In the genomic region with DNA sequence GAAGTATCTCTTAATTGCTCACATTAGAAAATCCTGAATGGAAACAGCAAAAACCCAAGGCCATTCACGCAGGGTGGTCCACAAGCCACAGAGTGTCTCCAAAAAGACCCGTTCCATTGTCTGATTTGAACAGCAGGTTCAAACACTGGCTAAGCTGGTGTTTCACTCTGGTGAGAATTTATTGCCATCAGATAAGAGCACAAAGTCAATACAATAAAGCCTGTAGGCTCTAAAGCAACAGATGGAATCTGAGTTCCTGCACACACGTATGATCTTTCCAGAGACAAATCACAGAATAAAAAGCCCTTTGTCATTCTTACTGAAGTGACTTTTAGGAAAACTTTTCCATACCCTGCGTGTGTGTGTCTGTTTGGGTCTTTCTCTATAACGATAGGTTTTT, we compare ENCODE assay signal across 17 cellular contexts. TPM values are rescaled to one million over a fixed set of nuclear protein-coding genes. Genes with fewer than 3 reads are reported as not detected.
DNase-seq lines count a peak whose midpoint lies in the region; TF ChIP-seq lines count a peak whose summit lies in the region.
"Had no signal": no experiment of that assay in that cellular context is flagged by ENCODE, and none has a peak within 500 bp of the region (broad histone marks: within the 10 kb centered on the region; RNA-seq: fewer than 3 reads in every experiment).

No MANE protein-coding gene starts in this region.

- CTCF ChIA-PET in HEK293 (lab: Yijun Ruan, JAX): no interaction called here

- H3K36me3 ChIP-seq in HEK293 (ENCODE audit: control insufficient read depth in 2 of 2, insufficient read depth in 1 of 2, low read length in 2 of 2) (no peaks in the 10 kb centered on the region), hepatocyte (replicated peaks; ENCODE audit: insufficient read depth, low read depth) (no peaks in the 10 kb centered on the region)

- H3K9me3 ChIP-seq in HEK293 (ENCODE audit: control insufficient read depth, insufficient read depth, low read depth, low read length): no peaks in the 10 kb centered on the region
- no peaks in the 10 kb centered on the region for H3K9me3 ChIP-seq in hepatocyte (ENCODE audit: low read depth)

- 43% methylated on average over 5 of the region's 5 CpGs for WGBS in hepatocyte (ENCODE audit: low lambda C conversion rate, missing lambda C conversion rate)

- TF ChIP-seq CTCF in HEK293 (tag by site-specific recombination; IDR thresholded peaks at IDR 0.05) (no peak), hepatocyte (IDR thresholded peaks at IDR 0.05; ENCODE audit: poor library complexity) (no peak)

- no peak overlapping the region for H2AFZ ChIP-seq in hepatocyte

- POLR2A ChIA-PET in HEK293 (lab: Yijun Ruan, JAX): interaction anchor here (0.6 kb wide), 1 partner anchor 372 kb away, joined by 3 read pairs; no protein-coding TSS in a partner anchor

- H3K4me1 ChIP-seq in HEK293 (ENCODE audit: control insufficient read depth, insufficient read depth, low read length) (peaks cover 17% of the 10 kb centered on the region), hepatocyte (ENCODE audit: insufficient read depth) (peaks cover 31% of the 10 kb centered on the region)

- DNase-seq in LoVo (ENCODE audit: low spot score) (peak; percentile 42), hepatocyte (ENCODE audit: low spot score) (peak; percentile 43), retina (peak; percentile 61), DMS 273 (lab: John Stamatoyannopoulos, UW; ENCODE audit: unreplicated experiment) (no peak)
- no peak for DNase-seq in activated effector memory CD4-positive, alpha-beta T cell treated with anti-CD3 and anti-CD28 coated beads, Interleukin-2, amount 50 U/mL, for 16 hours
- no peak for DNase-seq in activated CD8-positive, alpha-beta memory T cell treated with anti-CD3 and anti-CD28 coated beads for 24 hours
- DNase-seq: COR-L47, DMS53, MV-4-11, NCI-H1930, NCI-H510A, NCI-H774 had no signal

- H4K20me1 ChIP-seq in hepatocyte (ENCODE audit: insufficient read depth, poor library complexity, severe bottlenecking): no peaks in the 10 kb centered on the region

- H3K4me3 ChIP-seq in HEK293 (ENCODE audit: low read depth, low read length) (no peak overlapping the region), hepatocyte (no peak overlapping the region)

- H3K27ac ChIP-seq in HEK293 (ENCODE audit: extremely low read depth, low read depth, low read length): peak overlapping the region; percentile 1; the same call in 1 of the 2 replicates
- H3K27ac ChIP-seq in hepatocyte: no peak overlapping the region

- peak overlapping the region; percentile 32 for H3K4me2 ChIP-seq in hepatocyte

- H3K9me2 ChIP-seq in hepatocyte (replicated peaks; ENCODE audit: insufficient read depth): no peaks in the 10 kb centered on the region

- H3K79me2 ChIP-seq in hepatocyte: no peaks in the 10 kb centered on the region

- H3K27me3 ChIP-seq in hepatocyte: peaks cover 56% of the 10 kb centered on the region

TF ChIP-seq in HEK293, 187 proteins besides CTCF, POLR2A, EP300 and RAD21 (continues in another document):
- TF ChIP-seq, protein P1, sequence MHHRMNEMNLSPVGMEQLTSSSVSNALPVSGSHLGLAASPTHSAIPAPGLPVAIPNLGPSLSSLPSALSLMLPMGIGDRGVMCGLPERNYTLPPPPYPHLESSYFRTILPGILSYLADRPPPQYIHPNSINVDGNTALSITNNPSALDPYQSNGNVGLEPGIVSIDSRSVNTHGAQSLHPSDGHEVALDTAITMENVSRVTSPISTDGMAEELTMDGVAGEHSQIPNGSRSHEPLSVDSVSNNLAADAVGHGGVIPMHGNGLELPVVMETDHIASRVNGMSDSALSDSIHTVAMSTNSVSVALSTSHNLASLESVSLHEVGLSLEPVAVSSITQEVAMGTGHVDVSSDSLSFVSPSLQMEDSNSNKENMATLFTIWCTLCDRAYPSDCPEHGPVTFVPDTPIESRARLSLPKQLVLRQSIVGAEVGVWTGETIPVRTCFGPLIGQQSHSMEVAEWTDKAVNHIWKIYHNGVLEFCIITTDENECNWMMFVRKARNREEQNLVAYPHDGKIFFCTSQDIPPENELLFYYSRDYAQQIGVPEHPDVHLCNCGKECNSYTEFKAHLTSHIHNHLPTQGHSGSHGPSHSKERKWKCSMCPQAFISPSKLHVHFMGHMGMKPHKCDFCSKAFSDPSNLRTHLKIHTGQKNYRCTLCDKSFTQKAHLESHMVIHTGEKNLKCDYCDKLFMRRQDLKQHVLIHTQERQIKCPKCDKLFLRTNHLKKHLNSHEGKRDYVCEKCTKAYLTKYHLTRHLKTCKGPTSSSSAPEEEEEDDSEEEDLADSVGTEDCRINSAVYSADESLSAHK (tag by site-specific recombination; IDR thresholded peaks at IDR 0.05): peak; percentile 78
- TF ChIP-seq ZNF747 (tag by site-specific recombination; IDR thresholded peaks at IDR 0.05) (no peak), ZBTB7A (tag by site-specific recombination; IDR thresholded peaks at IDR 0.05; ENCODE audit: low read depth) (no peak), ZNF843 (tag by site-specific recombination; IDR thresholded peaks at IDR 0.05) (peak; percentile 78), ZNF561 (tag by site-specific recombination; IDR thresholded peaks at IDR 0.05; ENCODE audit: borderline replicate concordance) (peak; percentile 79), ZNF433 (tag by site-specific recombination; IDR thresholded peaks at IDR 0.05; ENCODE audit: low read depth) (no peak), ZBTB8A (tag by site-specific recombination; IDR thresholded peaks at IDR 0.05) (peak; percentile 37; the same call in 1 of the 2 replicates), TCF7L2 (IDR thresholded peaks at IDR 0.05; ENCODE audit: borderline replicate concordance, low read depth, low read length) (peak; percentile 74; the same call in 1 of the 2 replicates), OVOL3 (tag by site-specific recombination; IDR thresholded peaks at IDR 0.05) (peak; percentile 40; the same call in 1 of the 2 replicates), KLF10 (tag by site-specific recombination; IDR thresholded peaks at IDR 0.05) (no peak), SCRT2 (tag by site-specific recombination; IDR thresholded peaks at IDR 0.05) (peak; percentile 96), GLIS1 (tag by site-specific recombination; IDR thresholded peaks at IDR 0.05) (no peak), INSM2 (tag by site-specific recombination; IDR thresholded peaks at IDR 0.05) (peak; percentile 72; the same call in 1 of the 2 replicates)
- TF ChIP-seq, protein P2, sequence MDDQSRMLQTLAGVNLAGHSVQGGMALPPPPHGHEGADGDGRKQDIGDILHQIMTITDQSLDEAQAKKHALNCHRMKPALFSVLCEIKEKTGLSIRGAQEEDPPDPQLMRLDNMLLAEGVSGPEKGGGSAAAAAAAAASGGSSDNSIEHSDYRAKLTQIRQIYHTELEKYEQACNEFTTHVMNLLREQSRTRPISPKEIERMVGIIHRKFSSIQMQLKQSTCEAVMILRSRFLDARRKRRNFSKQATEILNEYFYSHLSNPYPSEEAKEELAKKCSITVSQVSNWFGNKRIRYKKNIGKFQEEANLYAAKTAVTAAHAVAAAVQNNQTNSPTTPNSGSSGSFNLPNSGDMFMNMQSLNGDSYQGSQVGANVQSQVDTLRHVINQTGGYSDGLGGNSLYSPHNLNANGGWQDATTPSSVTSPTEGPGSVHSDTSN (CRISPR knock-in tag; IDR thresholded peaks at IDR 0.05): no peak
- TF ChIP-seq, protein P3, sequence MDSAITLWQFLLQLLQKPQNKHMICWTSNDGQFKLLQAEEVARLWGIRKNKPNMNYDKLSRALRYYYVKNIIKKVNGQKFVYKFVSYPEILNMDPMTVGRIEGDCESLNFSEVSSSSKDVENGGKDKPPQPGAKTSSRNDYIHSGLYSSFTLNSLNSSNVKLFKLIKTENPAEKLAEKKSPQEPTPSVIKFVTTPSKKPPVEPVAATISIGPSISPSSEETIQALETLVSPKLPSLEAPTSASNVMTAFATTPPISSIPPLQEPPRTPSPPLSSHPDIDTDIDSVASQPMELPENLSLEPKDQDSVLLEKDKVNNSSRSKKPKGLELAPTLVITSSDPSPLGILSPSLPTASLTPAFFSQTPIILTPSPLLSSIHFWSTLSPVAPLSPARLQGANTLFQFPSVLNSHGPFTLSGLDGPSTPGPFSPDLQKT (IDR thresholded peaks at IDR 0.05; ENCODE audit: borderline replicate concordance, low read depth, low read length): no peak
- TF ChIP-seq, protein P4, sequence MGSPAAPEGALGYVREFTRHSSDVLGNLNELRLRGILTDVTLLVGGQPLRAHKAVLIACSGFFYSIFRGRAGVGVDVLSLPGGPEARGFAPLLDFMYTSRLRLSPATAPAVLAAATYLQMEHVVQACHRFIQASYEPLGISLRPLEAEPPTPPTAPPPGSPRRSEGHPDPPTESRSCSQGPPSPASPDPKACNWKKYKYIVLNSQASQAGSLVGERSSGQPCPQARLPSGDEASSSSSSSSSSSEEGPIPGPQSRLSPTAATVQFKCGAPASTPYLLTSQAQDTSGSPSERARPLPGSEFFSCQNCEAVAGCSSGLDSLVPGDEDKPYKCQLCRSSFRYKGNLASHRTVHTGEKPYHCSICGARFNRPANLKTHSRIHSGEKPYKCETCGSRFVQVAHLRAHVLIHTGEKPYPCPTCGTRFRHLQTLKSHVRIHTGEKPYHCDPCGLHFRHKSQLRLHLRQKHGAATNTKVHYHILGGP (tag by site-specific recombination; IDR thresholded peaks at IDR 0.05): peak; percentile 61
- TF ChIP-seq, protein P5, sequence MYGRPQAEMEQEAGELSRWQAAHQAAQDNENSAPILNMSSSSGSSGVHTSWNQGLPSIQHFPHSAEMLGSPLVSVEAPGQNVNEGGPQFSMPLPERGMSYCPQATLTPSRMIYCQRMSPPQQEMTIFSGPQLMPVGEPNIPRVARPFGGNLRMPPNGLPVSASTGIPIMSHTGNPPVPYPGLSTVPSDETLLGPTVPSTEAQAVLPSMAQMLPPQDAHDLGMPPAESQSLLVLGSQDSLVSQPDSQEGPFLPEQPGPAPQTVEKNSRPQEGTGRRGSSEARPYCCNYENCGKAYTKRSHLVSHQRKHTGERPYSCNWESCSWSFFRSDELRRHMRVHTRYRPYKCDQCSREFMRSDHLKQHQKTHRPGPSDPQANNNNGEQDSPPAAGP (tag by site-specific recombination; IDR thresholded peaks at IDR 0.05): no peak

RNA-seq across cellular contexts. Expression of gene SFRP2, which starts 5.1 kb away (rescaled TPM):
- 8.0 and 15.0 TPM in 2 replicates for total RNA-seq in hepatocyte
- 42.8 and 50.0 TPM in 2 replicates for polyA plus RNA-seq in hepatocyte
- total RNA-seq: HT1080, LHCN-M2, SK-MEL-5 had no signal
- polyA plus RNA-seq: IgD-negative memory B cell had no signal

RNA-seq across cellular contexts. Expression of gene RNF175, which starts 34.2 kb away (rescaled TPM):
- total RNA-seq in hepatocyte: 2.1 and 2.8 TPM in 2 replicates
- 2.6 and 2.8 TPM in 2 replicates for polyA plus RNA-seq in hepatocyte
- total RNA-seq: HT1080, LHCN-M2 had no signal
- polyA plus RNA-seq: IgD-negative memory B cell had no signal

Comparison
In these comparisons a context has a peak if more than half of its experiments do, and no peak if none do; other contexts are left out.
1. DNase-seq: peak in LoVo (single experiment), hepatocyte (single experiment) and retina (single experiment); none in activated effector memory CD4-positive, alpha-beta T cell treated with anti-CD3 and anti-CD28 coated beads, Interleukin-2, amount 50 U/mL, for 16 hours (single experiment), DMS 273 (single experiment) and activated CD8-positive, alpha-beta memory T cell treated with anti-CD3 and anti-CD28 coated beads for 24 hours (single experiment).